ENCODE assay signal across 16 cellular contexts in the genomic region with DNA sequence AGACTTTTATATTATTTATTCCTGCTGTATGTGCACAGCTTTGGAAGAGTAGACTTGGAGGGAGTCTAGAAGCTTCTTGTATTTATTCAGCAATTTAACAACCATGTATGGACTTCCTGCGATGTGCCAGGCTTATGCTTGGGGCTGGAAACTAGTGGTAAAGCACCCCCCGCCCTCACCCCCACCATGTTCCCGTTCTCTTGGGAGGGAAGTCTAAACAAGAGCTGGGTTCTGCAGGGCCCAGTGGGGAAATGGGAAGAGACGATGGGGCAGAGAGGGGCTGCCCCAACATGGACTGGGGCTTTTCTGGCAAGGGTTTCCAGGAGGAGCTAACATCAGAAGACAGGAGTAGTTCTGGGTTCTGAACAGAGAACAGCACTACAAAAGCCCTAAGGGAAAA. TPM values are rescaled to one million over a fixed set of nuclear protein-coding genes. Genes with fewer than 3 reads are reported as not detected.
DNase-seq lines count a peak whose midpoint lies in the region; ATAC-seq and TF ChIP-seq lines count a peak whose summit lies in the region.
"Had no signal": no experiment of that assay in that cellular context is flagged by ENCODE, and none has a peak within 500 bp of the region (broad histone marks: within the 10 kb centered on the region; RNA-seq: fewer than 3 reads in every experiment).

No MANE protein-coding gene starts in this region.

- H3K27ac ChIP-seq in sigmoid colon (peak overlapping the region; percentile 58 to 93 (median 75)), hepatocyte (no peak overlapping the region)

- no peak overlapping the region for H3K4me2 ChIP-seq in hepatocyte

- TF ChIP-seq EP300 in sigmoid colon (IDR thresholded peaks at IDR 0.05) = no peak

- intact Hi-C loops in left ventricle myocardium superior (cut with micrococcal nuclease) = no loop called here
- intact Hi-C loops in sigmoid colon (cut with DNase I) = no loop called here

- H3K4me3 ChIP-seq in sigmoid colon (peak overlapping the region in 1 of 4 donors; percentile 8), hepatocyte (no peak overlapping the region)

- no peaks in the 10 kb centered on the region for H3K9me3 ChIP-seq in sigmoid colon
- H3K9me3 ChIP-seq in hepatocyte (ENCODE audit: low read depth) = no peaks in the 10 kb centered on the region

- no peaks in the 10 kb centered on the region for H3K27me3 ChIP-seq in sigmoid colon
- no peaks in the 10 kb centered on the region for H3K27me3 ChIP-seq in hepatocyte

- no peak for TF ChIP-seq CTCF in sigmoid colon (IDR thresholded peaks at IDR 0.05)
- TF ChIP-seq CTCF in hepatocyte (IDR thresholded peaks at IDR 0.05; ENCODE audit: poor library complexity) = no peak

- DNase-seq in CD1c-positive myeloid dendritic cell (ENCODE audit: extremely low spot score) (peak; percentile 66), UCSD-AML1 (lab: John Stamatoyannopoulos, UW; ENCODE audit: unreplicated experiment) (peak; percentile 56), left ventricle myocardium superior (peak; percentile 42), sigmoid colon (peak; percentile 76), A172 (ENCODE audit: low spot score) (no peak), kidney glomerular epithelial cell (lab: John Stamatoyannopoulos, UW) (no peak), hepatocyte (ENCODE audit: low spot score) (no peak)
- DNase-seq: CD4-positive, CD25-positive, alpha-beta regulatory T cell; NCI-H1436; PC-3; stimulated activated CD4-positive, alpha-beta T cell treated with anti-CD3 and anti-CD28 coated beads, Interleukin-4, amount 100 ng/mL, for 4 hours had no signal

- H3K79me2 ChIP-seq in hepatocyte = peaks cover 15% of the 10 kb centered on the region

- peaks cover 0 to 29% (median 11%) of the 10 kb centered on the region in 4 donors for H3K36me3 ChIP-seq in sigmoid colon
- H3K36me3 ChIP-seq in hepatocyte (replicated peaks; ENCODE audit: insufficient read depth, low read depth) = no peaks in the 10 kb centered on the region

- no peak overlapping the region for H2AFZ ChIP-seq in hepatocyte

- no peak for ATAC-seq in left ventricle myocardium superior
- ATAC-seq in GM18502 (IDR thresholded peaks at IDR 0.05; ENCODE audit: poor library complexity, unreplicated experiment) = no peak
- ATAC-seq: activated CD4-positive, CD25-positive, alpha-beta regulatory T cell treated with anti-CD3 and anti-CD28 coated beads, Interleukin-2, amount 50 U/mL, for 24 hours; PC-3 had no signal

- WGBS in sigmoid colon, 2 donors = 66 to 81% methylated on average over 4 of the region's 4 CpGs
- 81% methylated on average over 4 of the region's 4 CpGs for WGBS in hepatocyte (ENCODE audit: low lambda C conversion rate, missing lambda C conversion rate)

- H3K4me1 ChIP-seq in sigmoid colon (peaks cover 0 to 51% (median 17%) of the 10 kb centered on the region in 4 donors), hepatocyte (ENCODE audit: insufficient read depth) (peaks cover 46% of the 10 kb centered on the region)

- H3K9me2 ChIP-seq in hepatocyte (replicated peaks; ENCODE audit: insufficient read depth) = no peaks in the 10 kb centered on the region

- H4K20me1 ChIP-seq in hepatocyte (ENCODE audit: insufficient read depth, poor library complexity, severe bottlenecking) = no peaks in the 10 kb centered on the region

- no peak for TF ChIP-seq POLR2A in sigmoid colon (IDR thresholded peaks at IDR 0.05)

RNA-seq across cellular contexts. Expression of gene RASSF4, which starts 8.0 kb away (rescaled TPM):
- 93.5 TPM for total RNA-seq in left ventricle myocardium superior
- total RNA-seq in sigmoid colon = 10 to 100 TPM; 23.2 to 61.7 (median 45.2) TPM
- 10 to 100 TPM in 2 of 3 donors, 1 to 10 TPM in 1; 7.8 to 23.2 (median 13.6) TPM for polyA plus RNA-seq in sigmoid colon
- total RNA-seq in A172 (2014; rRNA removed; shearing (Covaris generic)) = 3.2 and 9.6 TPM in 2 replicates
- 19.2 and 23.5 TPM in 2 replicates for total RNA-seq in hepatocyte
- 20.1 and 26.8 TPM in 2 replicates for polyA plus RNA-seq in hepatocyte

RNA-seq across cellular contexts. Expression of gene DEPP1, which starts 11.0 kb away (rescaled TPM):
- total RNA-seq in left ventricle myocardium superior = 32.2 TPM
- total RNA-seq in sigmoid colon = 100 to 1,000 TPM in 1 of 4 donors, 10 to 100 TPM in 3; 47.8 to 294 (median 54.7) TPM
- polyA plus RNA-seq in sigmoid colon = 10 to 100 TPM; 16.0 to 58.3 (median 53.6) TPM
- 2.2 and 6.5 TPM in 2 replicates for total RNA-seq in A172 (2014; rRNA removed; shearing (Covaris generic))
- total RNA-seq in hepatocyte = 24.0 and 30.6 TPM in 2 replicates
- polyA plus RNA-seq in hepatocyte = 45.6 and 54.7 TPM in 2 replicates
- polyA plus RNA-seq: CD4-positive, CD25-positive, alpha-beta regulatory T cell had no signal

RNA-seq across cellular contexts. Expression of gene ZNF22, which starts 33.1 kb away (rescaled TPM):
- total RNA-seq in left ventricle myocardium superior (12.6 TPM), sigmoid colon (10 to 100 TPM; 18.3 to 29.9 (median 24.0) TPM), hepatocyte (32.2 and 41.7 TPM in 2 replicates)
- polyA plus RNA-seq in sigmoid colon (10 to 100 TPM; 12.9 to 16.8 (median 13.5) TPM), hepatocyte (20.5 and 25.9 TPM in 2 replicates)
- 7.0 and 7.9 TPM in 2 replicates for total RNA-seq in A172 (2014; rRNA removed; shearing (Covaris generic))

RNA-seq across cellular contexts. Expression of gene TMEM72, which starts 56.5 kb away (rescaled TPM):
- not detected for total RNA-seq in left ventricle myocardium superior
- total RNA-seq in sigmoid colon = under 1 TPM in 1 of 4 donors, not detected in 3; 0.33 TPM
- polyA plus RNA-seq in sigmoid colon = 10 to 100 TPM in 1 of 3 donors, 1 to 10 TPM in 2; 3.9 to 11.8 (median 4.2) TPM
- total RNA-seq in A172 (2014; rRNA removed; shearing (Covaris generic)) = not detected in 2 replicates
- 0.13 TPM in 1 of 2 replicates, not detected in the other for total RNA-seq in hepatocyte
- 0.69 TPM in 1 of 2 replicates, not detected in the other for polyA plus RNA-seq in hepatocyte
- total RNA-seq: aorta; CD4-positive, CD25-positive, alpha-beta regulatory T cell; fibroblast of villous mesenchyme; mononuclear cell; PC-3 had no signal
- polyA plus RNA-seq: aorta; CD4-positive, CD25-positive, alpha-beta regulatory T cell had no signal

Comparison
In these comparisons a context has a peak if more than half of its experiments do, and no peak if none do; other contexts are left out.
1. DNase-seq: peak in CD1c-positive myeloid dendritic cell (single experiment), UCSD-AML1 (single experiment), left ventricle myocardium superior (single experiment) and sigmoid colon (single experiment); none in A172 (single experiment), kidney glomerular epithelial cell (single experiment) and hepatocyte (single experiment).